ENCODE assay signal across 13 cellular contexts in genomic region chr3:112776000-112776399, GRCh38.
DNase-seq lines count a peak whose midpoint lies in the region; TF ChIP-seq lines count a peak whose summit lies in the region.
"Had no signal": no experiment of that assay in that cellular context is flagged by ENCODE, and none has a peak within 500 bp of the region (broad histone marks: within the 10 kb centered on the region; RNA-seq: fewer than 3 reads in every experiment).

No MANE protein-coding gene starts in this region.

- TF ChIP-seq CTCF in brain microvascular endothelial cell (IDR thresholded peaks at IDR 0.05; ENCODE audit: low read depth, low read length, missing control alignments): no peak

- in situ Hi-C loops in brain microvascular endothelial cell (cut with HindIII; ENCODE audit: low pct_ligation_motif_present, low sequenced_read_pairs): no loop called here

- H3K4me3 ChIP-seq in brain microvascular endothelial cell (ENCODE audit: low read depth, low read length) (no peak overlapping the region), skeletal muscle cell (ENCODE audit: low read depth, low read length) (no peak overlapping the region)
- H3K4me3 ChIP-seq: GM23338 had no signal

- H3K27ac Mint-ChIP-seq in activated T-cell treated with anti-CD3 and anti-CD28 coated beads, Interleukin-2, amount 50 U/mL, for 24 hours: peak overlapping the region; percentile 13
- H3K27ac Mint-ChIP-seq: GM23338, T-helper 17 cell had no signal

- H3K27ac ChIP-seq in brain microvascular endothelial cell: peak overlapping the region; percentile 82

- no peaks in the 10 kb centered on the region for H3K27me3 ChIP-seq in brain microvascular endothelial cell (replicated peaks)

- peaks cover 31% of the 10 kb centered on the region for H3K4me1 Mint-ChIP-seq in activated T-cell treated with anti-CD3 and anti-CD28 coated beads, Interleukin-2, amount 50 U/mL, for 24 hours (ENCODE audit: low read depth)
- H3K4me1 Mint-ChIP-seq: GM23338 had no signal

- no peaks in the 10 kb centered on the region for H3K27me3 Mint-ChIP-seq in activated T-cell treated with anti-CD3 and anti-CD28 coated beads, Interleukin-2, amount 50 U/mL, for 24 hours
- H3K27me3 Mint-ChIP-seq: T-helper 17 cell had no signal

- H3K9me3 Mint-ChIP-seq in activated T-cell treated with anti-CD3 and anti-CD28 coated beads, Interleukin-2, amount 50 U/mL, for 24 hours: no peaks in the 10 kb centered on the region
- H3K9me3 Mint-ChIP-seq: GM23338 had no signal

- no peak for DNase-seq in activated T-cell treated with anti-CD3 and anti-CD28 coated beads, Interleukin-2, amount 50 U/mL, for 24 hours
- no peak for DNase-seq in activated T-cell treated with anti-CD3 and anti-CD28 coated beads, Interleukin-2, amount 50 U/mL, for 48 hours
- DNase-seq in HPDE6-E6E7 (ENCODE audit: extremely low spot score) (peak; percentile 43), brain microvascular endothelial cell (no peak), skeletal muscle cell (ENCODE audit: low read depth) (peak; percentile 68), amygdala (lab: John Stamatoyannopoulos, UW) (no peak)
- DNase-seq in stimulated activated CD4-positive, alpha-beta T cell treated with anti-CD3 and anti-CD28 coated beads, Interleukin-2, amount 100 ng/mL, for 48 hours: no peak
- no peak for DNase-seq in activated CD4-positive, alpha-beta T cell treated with anti-CD3 and anti-CD28 coated beads for 1 hour
- DNase-seq: cortex of kidney, NCI-H187 treated with DMSO at 0.1 percent for 48 hours, nucleus accumbens, T-helper 17 cell had no signal

- no peaks in the 10 kb centered on the region for H3K36me3 ChIP-seq in brain microvascular endothelial cell (replicated peaks)

- H3K36me3 Mint-ChIP-seq in activated T-cell treated with anti-CD3 and anti-CD28 coated beads, Interleukin-2, amount 50 U/mL, for 24 hours (ENCODE audit: low read depth): no peaks in the 10 kb centered on the region

- H3K4me3 Mint-ChIP-seq in activated T-cell treated with anti-CD3 and anti-CD28 coated beads, Interleukin-2, amount 50 U/mL, for 24 hours: no peak overlapping the region
- H3K4me3 Mint-ChIP-seq: GM23338, T-helper 17 cell had no signal

Comparison
In these comparisons a context has a peak if more than half of its experiments do, and no peak if none do; other contexts are left out.
1. DNase-seq: peak in HPDE6-E6E7 (single experiment) and skeletal muscle cell (single experiment); none in activated T-cell treated with anti-CD3 and anti-CD28 coated beads, Interleukin-2, amount 50 U/mL, for 24 hours (single experiment), activated T-cell treated with anti-CD3 and anti-CD28 coated beads, Interleukin-2, amount 50 U/mL, for 48 hours (0 of 2), brain microvascular endothelial cell (single experiment), stimulated activated CD4-positive, alpha-beta T cell treated with anti-CD3 and anti-CD28 coated beads, Interleukin-2, amount 100 ng/mL, for 48 hours (0 of 2), activated CD4-positive, alpha-beta T cell treated with anti-CD3 and anti-CD28 coated beads for 1 hour (single experiment) and amygdala (0 of 56).